ENCODE assay signal across 1 cellular context in the genomic region with DNA sequence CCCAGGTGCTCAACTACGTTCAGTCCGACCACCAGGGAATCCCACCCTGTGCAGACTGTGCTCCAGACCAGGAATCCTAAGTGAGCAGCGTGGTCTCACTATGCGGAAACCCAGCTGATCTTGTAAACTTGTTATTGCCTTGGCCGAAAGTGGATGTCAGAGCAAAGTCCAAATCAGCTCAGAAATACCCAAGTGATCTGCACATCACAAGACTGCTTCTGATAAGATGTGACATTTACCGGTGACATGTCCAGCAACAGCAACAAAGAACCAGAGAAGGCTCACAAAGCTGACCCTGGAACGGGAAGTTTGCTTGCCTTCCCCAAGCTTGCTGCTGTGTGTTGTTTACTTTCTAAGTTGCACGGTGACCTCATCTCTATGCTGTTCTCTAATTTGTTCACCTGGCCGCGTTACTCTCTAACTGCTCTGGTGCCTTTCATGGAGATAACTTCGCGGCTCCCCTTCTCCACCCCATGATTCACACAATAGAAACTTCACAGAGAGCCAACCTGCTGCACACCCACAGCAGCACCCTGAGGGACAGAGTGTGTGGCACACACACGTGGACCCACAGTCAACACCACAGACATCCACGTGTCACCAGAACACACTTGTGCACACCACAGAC.
TF ChIP-seq lines count a peak whose summit lies in the region.

No MANE protein-coding gene starts in this region.

TF ChIP-seq in GM23338, 12 proteins besides CTCF, POLR2A, EP300 and RAD21 (continued from another document):
- TF ChIP-seq, protein P1, sequence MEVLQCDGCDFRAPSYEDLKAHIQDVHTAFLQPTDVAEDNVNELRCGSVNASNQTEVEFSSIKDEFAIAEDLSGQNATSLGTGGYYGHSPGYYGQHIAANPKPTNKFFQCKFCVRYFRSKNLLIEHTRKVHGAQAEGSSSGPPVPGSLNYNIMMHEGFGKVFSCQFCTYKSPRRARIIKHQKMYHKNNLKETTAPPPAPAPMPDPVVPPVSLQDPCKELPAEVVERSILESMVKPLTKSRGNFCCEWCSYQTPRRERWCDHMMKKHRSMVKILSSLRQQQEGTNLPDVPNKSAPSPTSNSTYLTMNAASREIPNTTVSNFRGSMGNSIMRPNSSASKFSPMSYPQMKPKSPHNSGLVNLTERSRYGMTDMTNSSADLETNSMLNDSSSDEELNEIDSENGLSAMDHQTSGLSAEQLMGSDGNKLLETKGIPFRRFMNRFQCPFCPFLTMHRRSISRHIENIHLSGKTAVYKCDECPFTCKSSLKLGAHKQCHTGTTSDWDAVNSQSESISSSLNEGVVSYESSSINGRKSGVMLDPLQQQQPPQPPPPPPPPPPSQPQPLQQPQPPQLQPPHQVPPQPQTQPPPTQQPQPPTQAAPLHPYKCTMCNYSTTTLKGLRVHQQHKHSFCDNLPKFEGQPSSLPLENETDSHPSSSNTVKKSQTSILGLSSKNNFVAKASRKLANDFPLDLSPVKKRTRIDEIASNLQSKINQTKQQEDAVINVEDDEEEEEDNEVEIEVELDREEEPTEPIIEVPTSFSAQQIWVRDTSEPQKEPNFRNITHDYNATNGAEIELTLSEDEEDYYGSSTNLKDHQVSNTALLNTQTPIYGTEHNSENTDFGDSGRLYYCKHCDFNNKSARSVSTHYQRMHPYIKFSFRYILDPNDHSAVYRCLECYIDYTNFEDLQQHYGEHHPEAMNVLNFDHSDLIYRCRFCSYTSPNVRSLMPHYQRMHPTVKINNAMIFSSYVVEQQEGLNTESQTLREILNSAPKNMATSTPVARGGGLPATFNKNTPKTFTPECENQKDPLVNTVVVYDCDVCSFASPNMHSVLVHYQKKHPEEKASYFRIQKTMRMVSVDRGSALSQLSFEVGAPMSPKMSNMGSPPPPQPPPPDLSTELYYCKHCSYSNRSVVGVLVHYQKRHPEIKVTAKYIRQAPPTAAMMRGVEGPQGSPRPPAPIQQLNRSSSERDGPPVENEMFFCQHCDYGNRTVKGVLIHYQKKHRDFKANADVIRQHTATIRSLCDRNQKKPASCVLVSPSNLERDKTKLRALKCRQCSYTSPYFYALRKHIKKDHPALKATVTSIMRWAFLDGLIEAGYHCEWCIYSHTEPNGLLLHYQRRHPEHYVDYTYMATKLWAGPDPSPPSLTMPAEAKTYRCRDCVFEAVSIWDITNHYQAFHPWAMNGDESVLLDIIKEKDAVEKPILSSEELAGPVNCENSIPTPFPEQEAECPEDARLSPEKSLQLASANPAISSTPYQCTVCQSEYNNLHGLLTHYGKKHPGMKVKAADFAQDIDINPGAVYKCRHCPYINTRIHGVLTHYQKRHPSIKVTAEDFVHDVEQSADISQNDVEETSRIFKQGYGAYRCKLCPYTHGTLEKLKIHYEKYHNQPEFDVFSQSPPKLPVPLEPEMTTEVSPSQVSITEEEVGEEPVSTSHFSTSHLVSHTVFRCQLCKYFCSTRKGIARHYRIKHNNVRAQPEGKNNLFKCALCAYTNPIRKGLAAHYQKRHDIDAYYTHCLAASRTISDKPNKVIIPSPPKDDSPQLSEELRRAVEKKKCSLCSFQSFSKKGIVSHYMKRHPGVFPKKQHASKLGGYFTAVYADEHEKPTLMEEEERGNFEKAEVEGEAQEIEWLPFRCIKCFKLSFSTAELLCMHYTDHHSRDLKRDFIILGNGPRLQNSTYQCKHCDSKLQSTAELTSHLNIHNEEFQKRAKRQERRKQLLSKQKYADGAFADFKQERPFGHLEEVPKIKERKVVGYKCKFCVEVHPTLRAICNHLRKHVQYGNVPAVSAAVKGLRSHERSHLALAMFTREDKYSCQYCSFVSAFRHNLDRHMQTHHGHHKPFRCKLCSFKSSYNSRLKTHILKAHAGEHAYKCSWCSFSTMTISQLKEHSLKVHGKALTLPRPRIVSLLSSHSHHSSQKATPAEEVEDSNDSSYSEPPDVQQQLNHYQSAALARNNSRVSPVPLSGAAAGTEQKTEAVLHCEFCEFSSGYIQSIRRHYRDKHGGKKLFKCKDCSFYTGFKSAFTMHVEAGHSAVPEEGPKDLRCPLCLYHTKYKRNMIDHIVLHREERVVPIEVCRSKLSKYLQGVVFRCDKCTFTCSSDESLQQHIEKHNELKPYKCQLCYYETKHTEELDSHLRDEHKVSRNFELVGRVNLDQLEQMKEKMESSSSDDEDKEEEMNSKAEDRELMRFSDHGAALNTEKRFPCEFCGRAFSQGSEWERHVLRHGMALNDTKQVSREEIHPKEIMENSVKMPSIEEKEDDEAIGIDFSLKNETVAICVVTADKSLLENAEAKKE (CRISPR knock-in tag; IDR thresholded peaks at IDR 0.05), result no peak
- no peak for TF ChIP-seq NANOG (IDR thresholded peaks at IDR 0.05; ENCODE audit: borderline replicate concordance)
- TF ChIP-seq JUNB (IDR thresholded peaks at IDR 0.05; ENCODE audit: unreplicated experiment), result no peak
